ENCODE assay signal across 8 cellular contexts in genomic region chr3:176939022-176939817, GRCh38.
DNase-seq lines count a peak whose midpoint lies in the region; ATAC-seq, FAIRE-seq and TF ChIP-seq lines count a peak whose summit lies in the region.

No MANE protein-coding gene starts in this region.

- no peaks in the 10 kb centered on the region for H4K20me1 ChIP-seq in mammary epithelial cell (ENCODE audit: insufficient read depth, low read length)

- H3K4me1 ChIP-seq in mammary epithelial cell (ENCODE audit: insufficient read depth, low read length) (no peaks in the 10 kb centered on the region), kidney (ENCODE audit: control insufficient read depth in 1 of 2, insufficient read depth in 1 of 2, low read depth in 1 of 2, low read length in 2 of 2) (no peaks in the 10 kb centered on the region)

- TF ChIP-seq CTCF in AG10803 (conservative IDR thresholded peaks at IDR 0.05; ENCODE audit: low read length), result peak; percentile 81
- peak; percentile 84 to 88 for TF ChIP-seq CTCF in mammary epithelial cell (conservative IDR thresholded peaks at IDR 0.05 in 1 of 2, IDR thresholded peaks at IDR 0.05 in 1 of 2; ENCODE audit: extremely low read depth in 1 of 2, insufficient read depth in 1 of 2, low read depth in 1 of 2, low read length in 2 of 2)
- TF ChIP-seq CTCF in kidney (IDR thresholded peaks at IDR 0.05; ENCODE audit: borderline replicate concordance, extremely low read depth, insufficient read depth), result peak; percentile 82

- no peak overlapping the region for H3K4me3 Mint-ChIP-seq in stimulated activated effector memory CD8-positive, alpha-beta T cell treated with anti-CD3 and anti-CD28 coated beads, Interleukin-12 subunit alpha, Interleukin-12 subunit beta, amount 100 ng/mL, for 72 hours

- FAIRE-seq in kidney (lab: Jason Lieb, UNC), result peak; percentile 83

- DNase-seq in AG10803 (ENCODE audit: low read depth) (peak; percentile 84), NCI-H1092 (lab: John Stamatoyannopoulos, UW) (peak; percentile 78), SK-MEL-5 (ENCODE audit: low read depth, low spot score) (peak; percentile 86), mammary epithelial cell (peak; percentile 60), kidney (no peak)
- peak; percentile 11 to 57 for DNase-seq in stimulated activated effector memory CD8-positive, alpha-beta T cell treated with anti-CD3 and anti-CD28 coated beads, Interleukin-12 subunit alpha, Interleukin-12 subunit beta, amount 100 ng/mL, for 72 hours (ENCODE audit: low spot score in 2 of 2)

- peak overlapping the region; percentile 24 for H3K4me2 ChIP-seq in mammary epithelial cell (ENCODE audit: insufficient read depth, low read depth, low read length)

- peak; percentile 99 for ATAC-seq in GM18498 (IDR thresholded peaks at IDR 0.05; ENCODE audit: unreplicated experiment)
- peak; percentile 99 for ATAC-seq in HG02759 (IDR thresholded peaks at IDR 0.05; ENCODE audit: unreplicated experiment)
- ATAC-seq in stimulated activated effector memory CD8-positive, alpha-beta T cell treated with anti-CD3 and anti-CD28 coated beads, Interleukin-12 subunit alpha, Interleukin-12 subunit beta, amount 100 ng/mL, for 72 hours, result peak; percentile 72

- H3K27ac ChIP-seq in mammary epithelial cell (ENCODE audit: insufficient read depth, low read depth, low read length) (no peak overlapping the region), kidney (ENCODE audit: low read depth in 2 of 2, low read length in 2 of 2) (no peak overlapping the region)

- no peak overlapping the region for H2AFZ ChIP-seq in mammary epithelial cell (ENCODE audit: low read depth, low read length)

- no peaks in the 10 kb centered on the region for H3K27me3 ChIP-seq in mammary epithelial cell (ENCODE audit: insufficient read depth, low read length)

- H3K36me3 ChIP-seq in mammary epithelial cell (ENCODE audit: insufficient read depth, low read length) (no peaks in the 10 kb centered on the region), kidney (ENCODE audit: control insufficient read depth in 1 of 2, insufficient read depth in 2 of 2, low read length in 2 of 2) (no peaks in the 10 kb centered on the region)

- H3K9ac ChIP-seq in mammary epithelial cell (ENCODE audit: insufficient read depth, low read length) (no peak overlapping the region), kidney (ENCODE audit: low read length in 2 of 2) (no peak overlapping the region)

- H3K4me3 ChIP-seq in AG10803 (ENCODE audit: low read length) (no peak overlapping the region), mammary epithelial cell (replicated peaks in 1 of 3; ENCODE audit: insufficient read depth in 1 of 3, low read depth in 2 of 3, low read length in 3 of 3) (no peak overlapping the region), kidney (ENCODE audit: low read length in 2 of 2) (no peak overlapping the region)

- in situ Hi-C loops in SK-MEL-5 (cut with HindIII; ENCODE audit: low pct_unique_long_range_greater_than_20kb, low sequenced_read_pairs), result no loop called here
- in situ Hi-C loops in mammary epithelial cell (cut with MboI; ENCODE audit: low sequenced_read_pairs in 2 of 2), result loop anchor here in 1 of 2 donors (25.0 kb wide), 2 partner anchors 277 to 427 kb away; no protein-coding TSS in a partner anchor

- intact Hi-C loops in mammary epithelial cell (cut with micrococcal nuclease) (loop anchor here (1.0 to 10.0 kb wide), 7 partner anchors 67 to 1446 kb away; no protein-coding TSS in a partner anchor), kidney (cut with DNase I) (no loop called here)

- no peaks in the 10 kb centered on the region for H3K79me2 ChIP-seq in mammary epithelial cell (ENCODE audit: insufficient read depth, low read length)

- 14% methylated on average over 10 of the region's 10 CpGs for WGBS in mammary epithelial cell (ENCODE audit: low coverage, missing lambda C conversion rate)

- BruUV-seq in mammary epithelial cell (replicated peaks; lab: Mats Ljungman, UMichigan), result no TSS peak

- dilution Hi-C loops in mammary epithelial cell (cut with HindIII; ENCODE audit: low sequenced_read_pairs), result no loop called here

- CTCF ChIA-PET in mammary epithelial cell (lab: Charles Lee; ENCODE audit: low non-redundant PET), result interaction anchor here (0.8 to 1.4 kb wide), 2 partner anchors 67 to 428 kb away, joined by 4 to 10 read pairs; no protein-coding TSS in a partner anchor

- H3K36me3 Mint-ChIP-seq in stimulated activated effector memory CD8-positive, alpha-beta T cell treated with anti-CD3 and anti-CD28 coated beads, Interleukin-12 subunit alpha, Interleukin-12 subunit beta, amount 100 ng/mL, for 72 hours, result no peaks in the 10 kb centered on the region

- no peaks in the 10 kb centered on the region for H3K9me3 Mint-ChIP-seq in stimulated activated effector memory CD8-positive, alpha-beta T cell treated with anti-CD3 and anti-CD28 coated beads, Interleukin-12 subunit alpha, Interleukin-12 subunit beta, amount 100 ng/mL, for 72 hours

- no peak overlapping the region for H3K27ac Mint-ChIP-seq in stimulated activated effector memory CD8-positive, alpha-beta T cell treated with anti-CD3 and anti-CD28 coated beads, Interleukin-12 subunit alpha, Interleukin-12 subunit beta, amount 100 ng/mL, for 72 hours

- no peaks in the 10 kb centered on the region for H3K4me1 Mint-ChIP-seq in stimulated activated effector memory CD8-positive, alpha-beta T cell treated with anti-CD3 and anti-CD28 coated beads, Interleukin-12 subunit alpha, Interleukin-12 subunit beta, amount 100 ng/mL, for 72 hours

- H3K9me3 ChIP-seq in mammary epithelial cell (replicated peaks; ENCODE audit: insufficient read depth, low read length), result no peaks in the 10 kb centered on the region
- H3K9me3 ChIP-seq in kidney (ENCODE audit: control insufficient read depth in 1 of 2, low read length in 2 of 2), result no peaks in the 10 kb centered on the region
